ENCODE assay signal across 8 cellular contexts in the genomic region with DNA sequence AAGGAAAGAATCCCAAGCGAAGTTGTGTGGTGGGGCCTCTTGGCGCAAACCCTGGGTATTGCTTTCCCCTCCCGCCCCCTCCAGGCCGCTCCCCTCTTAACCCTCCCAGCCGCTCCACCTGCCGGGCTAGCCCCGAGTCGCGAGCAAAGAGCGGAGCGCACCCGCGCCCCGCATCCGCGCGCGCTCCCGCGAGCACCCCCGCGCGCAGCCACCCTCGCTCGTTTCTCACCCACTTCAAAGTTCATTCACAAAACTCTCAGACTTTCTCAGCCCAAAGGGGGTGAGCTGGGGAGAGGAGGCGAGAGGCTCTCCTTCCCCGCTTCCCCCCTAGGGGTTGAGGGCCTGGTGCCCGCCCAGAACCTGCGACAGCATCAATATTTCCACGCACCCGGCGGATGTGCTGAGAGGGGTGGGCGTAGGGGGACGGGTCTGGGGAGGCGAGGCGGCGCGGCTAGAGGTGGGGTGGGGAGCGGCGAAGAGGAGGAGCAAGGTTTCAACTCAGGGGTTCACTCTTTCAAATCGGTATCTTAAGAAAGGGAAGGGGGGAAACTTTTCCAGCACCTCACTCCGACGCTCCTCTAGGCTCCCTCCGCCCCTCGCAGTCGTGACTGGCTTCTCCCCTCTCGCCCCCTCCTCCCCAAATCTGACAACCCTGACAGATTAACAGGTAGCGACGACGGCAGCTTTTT. TPM values are rescaled to one million over a fixed set of nuclear protein-coding genes. Genes with fewer than 3 reads are reported as not detected.
A peak's percentile ranks its signal among the peaks of the same experiment; 100 is the strongest.
DNase-seq lines count a peak whose midpoint lies in the region; ATAC-seq and TF ChIP-seq lines count a peak whose summit lies in the region.

No MANE protein-coding gene starts in this region.

- H3K4me1 ChIP-seq in GM23338 (ENCODE audit: insufficient read depth), result peaks cover 22% of the 10 kb centered on the region
- peaks cover 14% of the 10 kb centered on the region for H3K4me1 ChIP-seq in effector memory CD4-positive, alpha-beta T cell (ENCODE audit: control insufficient read depth, insufficient read depth, low read length, poor library complexity, severe bottlenecking)

- H3K9me2 ChIP-seq in GM23338 (ENCODE audit: insufficient read depth), result no peaks in the 10 kb centered on the region

- H3K36me3 ChIP-seq in GM23338 (ENCODE audit: insufficient read depth), result no peaks in the 10 kb centered on the region
- no peaks in the 10 kb centered on the region for H3K36me3 ChIP-seq in effector memory CD4-positive, alpha-beta T cell (ENCODE audit: control insufficient read depth, insufficient read depth, low read length)

- CTCF ChIA-PET in activated CD8-positive, alpha-beta T cell treated with anti-CD3 and anti-CD28 coated beads, Interleukin-2, amount 10 ng/mL, durations not matched to agents 7 days and 5 days (lab: Charles Lee), result interaction anchor here (0.6 to 2.6 kb wide), 13 partner anchors 49 to 494 kb away, joined by 3 to 12 read pairs (median 5); no protein-coding TSS in a partner anchor

- no peaks in the 10 kb centered on the region for H3K9me3 ChIP-seq in effector memory CD4-positive, alpha-beta T cell (ENCODE audit: control insufficient read depth, low read length)

- H3K27me3 Mint-ChIP-seq in GM23338 (ENCODE audit: insufficient read depth, low read depth, poor library complexity), result peaks cover 27% of the 10 kb centered on the region
- peaks cover 28% of the 10 kb centered on the region for H3K27me3 Mint-ChIP-seq in activated CD8-positive, alpha-beta T cell treated with anti-CD3 and anti-CD28 coated beads, Interleukin-2, amount 10 ng/mL, durations not matched to agents 7 days and 5 days (ENCODE audit: low read depth)

- H4K20me1 ChIP-seq in GM23338 (replicated peaks; ENCODE audit: insufficient read depth), result no peaks in the 10 kb centered on the region

- DNase-seq in GM23338 (ENCODE audit: low spot score) (peak; percentile 79), NCI-H510A (lab: John Stamatoyannopoulos, UW) (peak; percentile 71), mesenteric fat pad (ENCODE audit: low spot score) (peak; percentile 91), islet precursor cell (no peak)
- peak; percentile 88 for DNase-seq in activated CD8-positive, alpha-beta T cell treated with anti-CD3 and anti-CD28 coated beads, Interleukin-2, amount 10 ng/mL, durations not matched to agents 7 days and 5 days
- peak; percentile 55 to 65 (median 57) for DNase-seq in effector memory CD4-positive, alpha-beta T cell
- peak; percentile 28 for DNase-seq in stimulated activated CD8-positive, alpha-beta memory T cell treated with anti-CD3 and anti-CD28 coated beads, Interleukin-15, amount 100 ng/mL, for 24 hours (ENCODE audit: low read depth)

- no peaks in the 10 kb centered on the region; the same call in 2 of the 3 replicates for H3K36me3 Mint-ChIP-seq in GM23338 (ENCODE audit: low read depth)
- peaks cover 2% of the 10 kb centered on the region for H3K36me3 Mint-ChIP-seq in activated CD8-positive, alpha-beta T cell treated with anti-CD3 and anti-CD28 coated beads, Interleukin-2, amount 10 ng/mL, durations not matched to agents 7 days and 5 days (ENCODE audit: low read depth)

- H3K27me3 ChIP-seq in GM23338 (ENCODE audit: insufficient read depth), result peaks cover 12% of the 10 kb centered on the region
- H3K27me3 ChIP-seq in effector memory CD4-positive, alpha-beta T cell (replicated peaks; ENCODE audit: control insufficient read depth, insufficient read depth, low read length, poor library complexity, severe bottlenecking), result no peaks in the 10 kb centered on the region

- peak overlapping the region; percentile 67 for H2AFZ ChIP-seq in GM23338

- peak overlapping the region; percentile 97 for H3K4me3 ChIP-seq in GM23338
- peak overlapping the region; percentile 83 for H3K4me3 ChIP-seq in effector memory CD4-positive, alpha-beta T cell (ENCODE audit: insufficient read depth, low read depth, low read length, poor library complexity, severe bottlenecking)

- H3K27ac ChIP-seq in GM23338 (ENCODE audit: low read depth), result peak overlapping the region; percentile 99
- peak overlapping the region; percentile 28 for H3K27ac ChIP-seq in effector memory CD4-positive, alpha-beta T cell (ENCODE audit: insufficient read depth, low read length, poor library complexity, severe bottlenecking)

- ATAC-seq in GM23338 (peak; percentile 58), GM18498 (IDR thresholded peaks at IDR 0.05; ENCODE audit: unreplicated experiment) (no peak)
- ATAC-seq in activated CD8-positive, alpha-beta T cell treated with anti-CD3 and anti-CD28 coated beads, Interleukin-2, amount 10 ng/mL, durations not matched to agents 7 days and 5 days, result peak; percentile 65

- H3K4me3 Mint-ChIP-seq in GM23338, result peak overlapping the region; percentile 90
- peak overlapping the region; percentile 90 for H3K4me3 Mint-ChIP-seq in activated CD8-positive, alpha-beta T cell treated with anti-CD3 and anti-CD28 coated beads, Interleukin-2, amount 10 ng/mL, durations not matched to agents 7 days and 5 days

- H3F3A ChIP-seq in GM23338 (replicated peaks; ENCODE audit: low read depth), result peaks cover 4% of the 10 kb centered on the region

- peaks cover 30% of the 10 kb centered on the region for H3K4me1 Mint-ChIP-seq in GM23338
- peaks cover 43% of the 10 kb centered on the region for H3K4me1 Mint-ChIP-seq in activated CD8-positive, alpha-beta T cell treated with anti-CD3 and anti-CD28 coated beads, Interleukin-2, amount 10 ng/mL, durations not matched to agents 7 days and 5 days (ENCODE audit: low read depth)

- peak overlapping the region; percentile 99 for H3K4me2 ChIP-seq in GM23338

- H3K27ac Mint-ChIP-seq in GM23338, result peak overlapping the region; percentile 89; the same call in 1 of the 2 replicates
- H3K27ac Mint-ChIP-seq in activated CD8-positive, alpha-beta T cell treated with anti-CD3 and anti-CD28 coated beads, Interleukin-2, amount 10 ng/mL, durations not matched to agents 7 days and 5 days, result peak overlapping the region; percentile 89

- H3K79me2 ChIP-seq in GM23338 (replicated peaks; ENCODE audit: insufficient read depth), result 0 out of 2 replicates have a peak, but pooled peaks cover 7% of the 10 kb centered on the region

- POLR2A ChIA-PET in activated CD8-positive, alpha-beta T cell treated with anti-CD3 and anti-CD28 coated beads, Interleukin-2, amount 10 ng/mL, durations not matched to agents 7 days and 5 days (lab: Charles Lee), result interaction anchor here (0.6 to 4.8 kb wide), 4 partner anchors 57 to 179 kb away, joined by 3 to 33 read pairs (median 8); no protein-coding TSS in a partner anchor

- TF ChIP-seq CTCF in GM23338 (conservative IDR thresholded peaks at IDR 0.05; ENCODE audit: low read depth in 2 of 2), result peak in 1 of 2 experiments; percentile 48; a peak in 3 of 4 replicates

- no peaks in the 10 kb centered on the region for H3K9me3 Mint-ChIP-seq in GM23338
- H3K9me3 Mint-ChIP-seq in activated CD8-positive, alpha-beta T cell treated with anti-CD3 and anti-CD28 coated beads, Interleukin-2, amount 10 ng/mL, durations not matched to agents 7 days and 5 days (ENCODE audit: insufficient read depth), result no peaks in the 10 kb centered on the region

TF ChIP-seq in GM23338, 12 proteins besides CTCF, POLR2A, EP300 and RAD21 (continues in another document):
- TF ChIP-seq ZNF114 (CRISPR knock-in tag; IDR thresholded peaks at IDR 0.05) (no peak), CREB1 (CRISPR knock-in tag; IDR thresholded peaks at IDR 0.05; ENCODE audit: low read depth) (no peak), POLR2AphosphoS5 (IDR thresholded peaks at IDR 0.05; ENCODE audit: low read depth) (no peak)
- TF ChIP-seq, protein P1, sequence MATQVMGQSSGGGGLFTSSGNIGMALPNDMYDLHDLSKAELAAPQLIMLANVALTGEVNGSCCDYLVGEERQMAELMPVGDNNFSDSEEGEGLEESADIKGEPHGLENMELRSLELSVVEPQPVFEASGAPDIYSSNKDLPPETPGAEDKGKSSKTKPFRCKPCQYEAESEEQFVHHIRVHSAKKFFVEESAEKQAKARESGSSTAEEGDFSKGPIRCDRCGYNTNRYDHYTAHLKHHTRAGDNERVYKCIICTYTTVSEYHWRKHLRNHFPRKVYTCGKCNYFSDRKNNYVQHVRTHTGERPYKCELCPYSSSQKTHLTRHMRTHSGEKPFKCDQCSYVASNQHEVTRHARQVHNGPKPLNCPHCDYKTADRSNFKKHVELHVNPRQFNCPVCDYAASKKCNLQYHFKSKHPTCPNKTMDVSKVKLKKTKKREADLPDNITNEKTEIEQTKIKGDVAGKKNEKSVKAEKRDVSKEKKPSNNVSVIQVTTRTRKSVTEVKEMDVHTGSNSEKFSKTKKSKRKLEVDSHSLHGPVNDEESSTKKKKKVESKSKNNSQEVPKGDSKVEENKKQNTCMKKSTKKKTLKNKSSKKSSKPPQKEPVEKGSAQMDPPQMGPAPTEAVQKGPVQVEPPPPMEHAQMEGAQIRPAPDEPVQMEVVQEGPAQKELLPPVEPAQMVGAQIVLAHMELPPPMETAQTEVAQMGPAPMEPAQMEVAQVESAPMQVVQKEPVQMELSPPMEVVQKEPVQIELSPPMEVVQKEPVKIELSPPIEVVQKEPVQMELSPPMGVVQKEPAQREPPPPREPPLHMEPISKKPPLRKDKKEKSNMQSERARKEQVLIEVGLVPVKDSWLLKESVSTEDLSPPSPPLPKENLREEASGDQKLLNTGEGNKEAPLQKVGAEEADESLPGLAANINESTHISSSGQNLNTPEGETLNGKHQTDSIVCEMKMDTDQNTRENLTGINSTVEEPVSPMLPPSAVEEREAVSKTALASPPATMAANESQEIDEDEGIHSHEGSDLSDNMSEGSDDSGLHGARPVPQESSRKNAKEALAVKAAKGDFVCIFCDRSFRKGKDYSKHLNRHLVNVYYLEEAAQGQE (IDR thresholded peaks at IDR 0.05; ENCODE audit: unreplicated experiment), result no peak

RNA-seq across cellular contexts. Expression of gene MAML3, which starts 1.8 kb away (rescaled TPM):
- total RNA-seq in GM23338 (2014; rRNA removed; shearing (Covaris generic)), result 3.7 and 6.5 TPM in 2 replicates
- 1.3 and 1.7 TPM in 2 replicates for polyA plus RNA-seq in GM23338 (2016; fragmentation: Nextera tagmentation; extraction: Ambion mirVana)
- total RNA-seq in activated CD8-positive, alpha-beta T cell treated with anti-CD3 and anti-CD28 coated beads, Interleukin-2, amount 10 ng/mL, durations not matched to agents 7 days and 5 days, result 1 to 10 TPM; 4.0 to 4.1 TPM
- 7.3 TPM for total RNA-seq in mesenteric fat pad
